Comparison of ENCODE assay signal across 6 cellular contexts in the genomic region with DNA sequence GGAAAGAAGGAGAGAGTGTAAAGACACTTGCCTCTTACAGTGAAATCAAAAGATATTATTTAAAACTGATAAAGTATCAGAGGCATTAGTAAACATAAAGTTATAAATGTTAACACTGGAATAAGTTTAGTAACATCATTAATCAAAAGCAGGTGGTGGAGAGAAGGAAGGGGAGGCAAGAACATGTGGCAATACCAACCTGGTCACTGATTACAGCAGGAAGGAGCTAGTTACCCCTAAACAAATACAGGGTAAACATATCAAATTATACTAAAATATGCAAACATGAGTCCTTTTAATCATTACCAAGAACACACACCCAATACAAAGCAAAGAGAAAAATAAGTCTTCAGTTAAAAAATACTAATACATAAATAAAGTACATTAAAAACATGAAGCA. TPM values are rescaled to one million over a fixed set of nuclear protein-coding genes. Genes with fewer than 3 reads are reported as not detected.
"Had no signal": no experiment of that assay in that cellular context is flagged by ENCODE, and none has a peak within 500 bp of the region (broad histone marks: within the 10 kb centered on the region; RNA-seq: fewer than 3 reads in every experiment).

No MANE protein-coding gene starts in this region.

RNA-seq across cellular contexts. Expression of a gene that starts 43.5 kb away (rescaled TPM):
- total RNA-seq: activated naive CD4-positive, alpha-beta T cell treated with anti-CD3 and anti-CD28 coated beads for 36 hours; activated naive CD8-positive, alpha-beta T cell treated with anti-CD3 and anti-CD28 coated beads for 36 hours; activated naive CD8-positive, alpha-beta T cell treated with anti-CD3 and anti-CD28 coated beads, Interleukin-2, amount 10 ng/mL, durations not matched to agents 7 days and 5 days; activated T-helper 1 cell treated with anti-CD3 and anti-CD28 coated beads, Interleukin-12 subunit alpha, Interleukin-12 subunit beta, Interleukin-2, Interleukin-4 antibody, amounts not matched to agents 30 ng/mL and 10 ng/mL and 1 ng/mL, durations not matched to agents 14 hours and 24 hours and 36 hours; activated T-helper 17 cell treated with anti-CD3 and anti-CD28 coated beads, Interleukin-2, amount 50 U/mL, for 72 hours; activated T-helper 2 cell treated with anti-CD3 and anti-CD28 coated beads, Interferon-gamma antibody, Interleukin-2, Interleukin-4, amounts not matched to agents 10 μg/mL and 5 μg/mL and 100 μg/mL, durations not matched to agents 14 hours and 24 hours and 36 hours had no signal
